In genomic region chr3:167736264-167736787, GRCh38 we compare ENCODE assay signal across 10 cellular contexts. TPM values are rescaled to one million over a fixed set of nuclear protein-coding genes. Genes with fewer than 3 reads are reported as not detected.
DNase-seq lines count a peak whose midpoint lies in the region; TF ChIP-seq lines count a peak whose summit lies in the region.
"Had no signal": no experiment of that assay in that cellular context is flagged by ENCODE, and none has a peak within 500 bp of the region (broad histone marks: within the 10 kb centered on the region; RNA-seq: fewer than 3 reads in every experiment).

No MANE protein-coding gene starts in this region.

- H3K9me3 Mint-ChIP-seq in CD4-positive, alpha-beta memory T cell = no peaks in the 10 kb centered on the region
- no peaks in the 10 kb centered on the region for H3K9me3 Mint-ChIP-seq in nephron progenitor cell
- H3K9me3 Mint-ChIP-seq: HFFc6 had no signal

- no peaks in the 10 kb centered on the region for H3K27me3 Mint-ChIP-seq in CD4-positive, alpha-beta memory T cell
- H3K27me3 Mint-ChIP-seq in nephron progenitor cell (ENCODE audit: low read depth, poor library complexity) = peaks cover 12% of the 10 kb centered on the region

- no peaks in the 10 kb centered on the region for H3K9me3 ChIP-seq in CD4-positive, alpha-beta memory T cell (ENCODE audit: control insufficient read depth in 1 of 2, low read length in 2 of 2)
- H3K9me3 ChIP-seq in MG63 = no peaks in the 10 kb centered on the region
- H3K9me3 ChIP-seq in endocrine pancreas (ENCODE audit: control insufficient read depth, low read length) = no peaks in the 10 kb centered on the region
- H3K9me3 ChIP-seq in osteoblast (ENCODE audit: low read depth, low read length) = no peaks in the 10 kb centered on the region
- H3K9me3 ChIP-seq: neutrophil had no signal

- no peak for DNase-seq in CD4-positive, alpha-beta memory T cell
- DNase-seq in MG63 (no peak), osteoblast (ENCODE audit: insufficient read length, low spot score, missing footprints) (no peak), nephron progenitor cell (no peak), activated gamma-delta T cell (lab: John Stamatoyannopoulos, UW) (no peak), DMS114 treated with DMSO at 0.1 percent for 48 hours (lab: John Stamatoyannopoulos, UW; ENCODE audit: unreplicated experiment) (no peak), islet precursor cell (no peak)
- DNase-seq: HFFc6 had no signal

- peaks cover 6 to 31% (median 20%) of the 10 kb centered on the region in 4 donors for H3K4me1 Mint-ChIP-seq in CD4-positive, alpha-beta memory T cell
- no peaks in the 10 kb centered on the region for H3K4me1 Mint-ChIP-seq in nephron progenitor cell

- H3K79me2 ChIP-seq in osteoblast (ENCODE audit: insufficient read depth, low read length) = peaks cover 33% of the 10 kb centered on the region

- H3K9ac ChIP-seq in endocrine pancreas (ENCODE audit: control insufficient read depth, insufficient read depth, low read length) = no peak overlapping the region

- peak overlapping the region; percentile 97 for H3K4me2 ChIP-seq in osteoblast (ENCODE audit: insufficient read depth, low read length)

- H3K4me1 ChIP-seq in CD4-positive, alpha-beta memory T cell (ENCODE audit: insufficient read depth, low read length) = peaks cover 40% of the 10 kb centered on the region
- H3K4me1 ChIP-seq in endocrine pancreas (ENCODE audit: control insufficient read depth, insufficient read depth, low read length) = peaks cover 27% of the 10 kb centered on the region
- H3K4me1 ChIP-seq in osteoblast (ENCODE audit: insufficient read depth, low read length) = peaks cover 14% of the 10 kb centered on the region

- intact Hi-C loops in CD4-positive, alpha-beta memory T cell (cut with micrococcal nuclease) = no loop called here

- H2AFZ ChIP-seq in osteoblast (ENCODE audit: low read length) = peak overlapping the region; percentile 95

- peaks cover 0 to 5% of the 10 kb centered on the region in 2 donors for H3K36me3 Mint-ChIP-seq in CD4-positive, alpha-beta memory T cell
- H3K36me3 Mint-ChIP-seq in nephron progenitor cell (ENCODE audit: low read depth) = no peaks in the 10 kb centered on the region

- peak overlapping the region in 1 of 8 donors; percentile 32 for H3K4me3 Mint-ChIP-seq in CD4-positive, alpha-beta memory T cell
- H3K4me3 Mint-ChIP-seq in nephron progenitor cell = no peak overlapping the region
- H3K4me3 Mint-ChIP-seq: HFFc6 had no signal

- H3K36me3 ChIP-seq in CD4-positive, alpha-beta memory T cell (ENCODE audit: insufficient read depth, low read length) = no peaks in the 10 kb centered on the region
- H3K36me3 ChIP-seq in MG63 (no peaks in the 10 kb centered on the region; the same call in 1 of the 2 replicates), endocrine pancreas (ENCODE audit: control insufficient read depth, insufficient read depth, low read length) (no peaks in the 10 kb centered on the region), osteoblast (ENCODE audit: insufficient read depth, low read length) (no peaks in the 10 kb centered on the region)
- H3K36me3 ChIP-seq: neutrophil had no signal

- POLR2A ChIA-PET in CD4-positive, alpha-beta memory T cell (lab: Charles Lee; ENCODE audit: partially characterized antibody) = interaction anchor here (1.1 to 1.5 kb wide), 3 partner anchors 13 to 45 kb away, joined by 3 to 8 read pairs (median 7); no protein-coding TSS in a partner anchor

- CTCF ChIA-PET in CD4-positive, alpha-beta memory T cell (lab: Charles Lee; ENCODE audit: partially characterized antibody) = interaction anchor here (1.2 to 1.5 kb wide), 4 partner anchors 14 to 356 kb away, joined by 3 to 8 read pairs (median 5); partner anchors contain the start of gene ZBBX

- no peaks in the 10 kb centered on the region for H3K27me3 ChIP-seq in CD4-positive, alpha-beta memory T cell (ENCODE audit: insufficient read depth, low read length)
- H3K27me3 ChIP-seq in MG63 = no peaks in the 10 kb centered on the region
- no peaks in the 10 kb centered on the region for H3K27me3 ChIP-seq in endocrine pancreas (ENCODE audit: control insufficient read depth, insufficient read depth, low read length)
- peaks cover 11% of the 10 kb centered on the region for H3K27me3 ChIP-seq in osteoblast (ENCODE audit: insufficient read depth, low read length)
- H3K27me3 ChIP-seq: neutrophil had no signal

- peak overlapping the region; percentile 99 to 100 for H3K4me3 ChIP-seq in CD4-positive, alpha-beta memory T cell (ENCODE audit: low read length in 2 of 2)
- H3K4me3 ChIP-seq in MG63 (peak overlapping the region; percentile 81), endocrine pancreas (ENCODE audit: control insufficient read depth, insufficient read depth, low read length) (peak overlapping the region; percentile 97), osteoblast (ENCODE audit: insufficient read depth, low read length) (peak overlapping the region; percentile 79)

- TF ChIP-seq CTCF in osteoblast (IDR thresholded peaks at IDR 0.05; ENCODE audit: extremely low read depth, low read depth, low read length) (no peak), nephron progenitor cell (IDR thresholded peaks at IDR 0.05) (no peak)

- peaks cover 17% of the 10 kb centered on the region for H4K20me1 ChIP-seq in osteoblast (ENCODE audit: insufficient read depth, low read length)

- H3K27ac Mint-ChIP-seq in CD4-positive, alpha-beta memory T cell = no peak overlapping the region
- no peak overlapping the region for H3K27ac Mint-ChIP-seq in nephron progenitor cell
- H3K27ac Mint-ChIP-seq: HFFc6 had no signal

- H3K27ac ChIP-seq in CD4-positive, alpha-beta memory T cell (ENCODE audit: low read depth, low read length) = peak overlapping the region; percentile 85
- H3K27ac ChIP-seq in osteoblast (ENCODE audit: low read depth, low read length) = no peak overlapping the region

RNA-seq across cellular contexts. Expression of gene SERPINI1, which starts 0.8 kb away (rescaled TPM):
- 1 to 10 TPM; 4.3 to 4.9 TPM for total RNA-seq in CD4-positive, alpha-beta memory T cell
- 10 to 100 TPM; 14.7 to 16.9 TPM for polyA plus RNA-seq in CD4-positive, alpha-beta memory T cell
- 3.5 and 11.9 TPM in 2 replicates for total RNA-seq in MG63 (2014; rRNA removed; shearing (Covaris generic); ENCODE audit: low replicate concordance)
- 1.4 and 2.7 TPM in 2 replicates for total RNA-seq in osteoblast

RNA-seq across cellular contexts. Expression of gene PDCD10, which starts 1.6 kb away (rescaled TPM):
- total RNA-seq in CD4-positive, alpha-beta memory T cell = 10 to 100 TPM; 43.8 to 50.0 TPM
- polyA plus RNA-seq in CD4-positive, alpha-beta memory T cell = 100 to 1,000 TPM; 105 to 133 TPM
- 94.1 and 171 TPM in 2 replicates for total RNA-seq in MG63 (2014; rRNA removed; shearing (Covaris generic); ENCODE audit: low replicate concordance)
- 44.9 and 56.9 TPM in 2 replicates for total RNA-seq in osteoblast
